ENCODE assay signal across 25 cellular contexts in genomic region chrX:35090801-35091200, GRCh38.
A peak's percentile ranks its signal among the peaks of the same experiment; 100 is the strongest.
DNase-seq lines count a peak whose midpoint lies in the region; ATAC-seq, FAIRE-seq and TF ChIP-seq lines count a peak whose summit lies in the region.
"Had no signal": no experiment of that assay in that cellular context is flagged by ENCODE, and none has a peak within 500 bp of the region (broad histone marks: within the 10 kb centered on the region; RNA-seq: fewer than 3 reads in every experiment).

No MANE protein-coding gene starts in this region.

- DNase-seq in A549 (ENCODE audit: low read depth in 1 of 2, low spot score in 1 of 2) (no peak), D721Med (ENCODE audit: insufficient read length, low spot score) (no peak), right atrium auricular region (ENCODE audit: low spot score) (no peak)
- DNase-seq in stimulated activated CD4-positive, alpha-beta T cell treated with anti-CD3 and anti-CD28 coated beads, Interleukin-1b, Interleukin-23, amount 100 ng/mL, for 48 hours = no peak
- no peak for DNase-seq in activated T-cell treated with anti-CD3 and anti-CD28 coated beads, Interleukin-2, amount 50 U/mL, for 72 hours
- DNase-seq: ACHN; Caco-2; CD4-positive, CD25-positive, alpha-beta regulatory T cell; CD8-positive, alpha-beta T cell; DMS 273 treated with DMSO at 0.1 percent for 48 hours; DMS79; EL; GDM1; GM23248; H7; HCEC 1CT had no signal

- no peak overlapping the region for H3K27ac ChIP-seq in A549
- no peak overlapping the region for H3K27ac ChIP-seq in right atrium auricular region
- H3K27ac ChIP-seq: 22Rv1, BLaER1, C4-2B, GM23248 had no signal

- no peak overlapping the region for H3K4me3 Mint-ChIP-seq in activated T-cell treated with anti-CD3 and anti-CD28 coated beads, Interleukin-2, amount 50 U/mL, for 72 hours
- H3K4me3 Mint-ChIP-seq: B cell; CD4-positive, CD25-positive, alpha-beta regulatory T cell; CD8-positive, alpha-beta T cell had no signal

- H3K4me3 ChIP-seq in A549 (no peak overlapping the region), right atrium auricular region (no peak overlapping the region)
- H3K4me3 ChIP-seq: BLaER1, GM12878, GM23248 had no signal

- H3K27me3 ChIP-seq in right atrium auricular region = no peaks in the 10 kb centered on the region

- TF ChIP-seq CTCF in A549 (IDR thresholded peaks at IDR 0.05) = no peak
- no peak for TF ChIP-seq CTCF in D721Med (IDR thresholded peaks at IDR 0.05; ENCODE audit: insufficient read depth, missing control alignments)
- no peak for TF ChIP-seq CTCF in right atrium auricular region (IDR thresholded peaks at IDR 0.05)

- TF ChIP-seq EP300 in A549 (IDR thresholded peaks at IDR 0.05) = no peak

- CTCF ChIA-PET in A549 (lab: Yijun Ruan, JAX) = no interaction called here

- no peak overlapping the region for H3K4me2 ChIP-seq in A549
- H3K4me2 ChIP-seq: BLaER1 had no signal

- FAIRE-seq in A549 (lab: Jason Lieb, UNC) = peak; percentile 65
- peak; percentile 25 for FAIRE-seq in D721Med (lab: Jason Lieb, UNC)
- FAIRE-seq in colon (lab: Jason Lieb, UNC) = peak; percentile 70
- FAIRE-seq: A204.1, GM12878, GM19239, H1 had no signal

- H3K36me3 ChIP-seq in right atrium auricular region = no peaks in the 10 kb centered on the region
- H3K36me3 ChIP-seq: BLaER1 had no signal

- TF ChIP-seq POLR2A in A549 (IDR thresholded peaks at IDR 0.05; ENCODE audit: low read length) = no peak

- no peak for ATAC-seq in A549
- ATAC-seq in activated T-cell treated with anti-CD3 and anti-CD28 coated beads, Interleukin-2, amount 50 U/mL, for 72 hours (replicated peaks in 1 of 2) = no peak
- ATAC-seq: CD8-positive, alpha-beta T cell; GM12878 had no signal

- no peaks in the 10 kb centered on the region for H3K27me3 Mint-ChIP-seq in activated T-cell treated with anti-CD3 and anti-CD28 coated beads, Interleukin-2, amount 50 U/mL, for 72 hours (ENCODE audit: low read depth)
- H3K27me3 Mint-ChIP-seq: B cell; CD4-positive, CD25-positive, alpha-beta regulatory T cell had no signal

- POLR2A ChIA-PET in A549 (lab: Yijun Ruan, JAX) = no interaction called here

- no peaks in the 10 kb centered on the region for H3K9me3 ChIP-seq in A549
- peaks cover 0 to 7% of the 10 kb centered on the region in 2 donors for H3K9me3 ChIP-seq in right atrium auricular region
- H3K9me3 ChIP-seq: Caco-2 had no signal

- H3K4me1 Mint-ChIP-seq in activated T-cell treated with anti-CD3 and anti-CD28 coated beads, Interleukin-2, amount 50 U/mL, for 72 hours (ENCODE audit: low read depth) = no peaks in the 10 kb centered on the region
- H3K4me1 Mint-ChIP-seq: B cell; CD4-positive, CD25-positive, alpha-beta regulatory T cell had no signal

- H3K27ac Mint-ChIP-seq in activated T-cell treated with anti-CD3 and anti-CD28 coated beads, Interleukin-2, amount 50 U/mL, for 72 hours = no peak overlapping the region
- H3K27ac Mint-ChIP-seq: B cell; CD4-positive, CD25-positive, alpha-beta regulatory T cell; CD8-positive, alpha-beta T cell had no signal

- H3K4me1 ChIP-seq in A549 (no peaks in the 10 kb centered on the region), right atrium auricular region (no peaks in the 10 kb centered on the region)
- H3K4me1 ChIP-seq: BLaER1, Caco-2 had no signal

- no peak for TF ChIP-seq RAD21 in A549 (conservative IDR thresholded peaks at IDR 0.05 in 1 of 2, IDR thresholded peaks at IDR 0.05 in 1 of 2)

- no peaks in the 10 kb centered on the region for H3K9me3 Mint-ChIP-seq in activated T-cell treated with anti-CD3 and anti-CD28 coated beads, Interleukin-2, amount 50 U/mL, for 72 hours
- H3K9me3 Mint-ChIP-seq: CD8-positive, alpha-beta T cell had no signal

- H3K36me3 Mint-ChIP-seq in activated T-cell treated with anti-CD3 and anti-CD28 coated beads, Interleukin-2, amount 50 U/mL, for 72 hours (ENCODE audit: insufficient read depth in 2 of 2) = no peaks in the 10 kb centered on the region
- H3K36me3 Mint-ChIP-seq: CD4-positive, CD25-positive, alpha-beta regulatory T cell; CD8-positive, alpha-beta T cell had no signal

TF ChIP-seq in A549, 52 proteins besides CTCF, POLR2A, EP300 and RAD21:
- TF ChIP-seq FOSB (CRISPR knock-in tag; IDR thresholded peaks at IDR 0.05) (no peak), CBX8 (IDR thresholded peaks at IDR 0.05) (no peak), CHD4 (IDR thresholded peaks at IDR 0.05; ENCODE audit: borderline replicate concordance) (no peak), HEYL (CRISPR knock-in tag; IDR thresholded peaks at IDR 0.05) (no peak), HOXB13 (CRISPR knock-in tag; IDR thresholded peaks at IDR 0.05; ENCODE audit: low read depth) (no peak)
TF ChIP-seq in A549: peak in this region for 0.
